Comparison of ENCODE assay signal across 16 cellular contexts in genomic region chr10:35608317-35608672, GRCh38. TPM values are rescaled to one million over a fixed set of nuclear protein-coding genes. Genes with fewer than 3 reads are reported as not detected.
DNase-seq lines count a peak whose midpoint lies in the region; ATAC-seq and TF ChIP-seq lines count a peak whose summit lies in the region.
"Had no signal": no experiment of that assay in that cellular context is flagged by ENCODE, and none has a peak within 500 bp of the region (broad histone marks: within the 10 kb centered on the region; RNA-seq: fewer than 3 reads in every experiment).

No MANE protein-coding gene starts in this region.

- H3K4me3 ChIP-seq in ACC112 (ENCODE audit: low read depth, low read length) (peak overlapping the region; percentile 64), GM23248 (peak overlapping the region; percentile 71), dorsolateral prefrontal cortex (peak overlapping the region in 58 of 59 donors; percentile 27 to 73 (median 59)), psoas muscle (peak overlapping the region; percentile 63)
- H3K4me3 ChIP-seq: GM12878 had no signal

- H2AFZ ChIP-seq in ACC112 (ENCODE audit: low read length, unreplicated experiment): peak overlapping the region; percentile 57
- peak overlapping the region; percentile 88 for H2AFZ ChIP-seq in GM23248

- H3F3A ChIP-seq in GM23248 (ENCODE audit: insufficient read depth): no peaks in the 10 kb centered on the region

- peak overlapping the region; percentile 54 for H3K9ac ChIP-seq in GM23248

- peaks cover 36% of the 10 kb centered on the region for H3K27me3 ChIP-seq in ACC112 (ENCODE audit: insufficient read depth, low read length)
- H3K27me3 ChIP-seq in GM23248 (replicated peaks; ENCODE audit: insufficient read depth): peaks cover 5% of the 10 kb centered on the region
- peaks cover 0 to 20% (median 0%) of the 10 kb centered on the region in 45 donors for H3K27me3 ChIP-seq in dorsolateral prefrontal cortex
- peaks cover 0 to 65% (median 18%) of the 10 kb centered on the region in 3 donors for H3K27me3 ChIP-seq in psoas muscle (ENCODE audit: insufficient read depth in 3 of 3, low read length in 2 of 3)

- in situ Hi-C loops in GM23248 (cut with MboI): no loop called here

- ATAC-seq in psoas muscle (no peak), GM18517 (IDR thresholded peaks at IDR 0.05; ENCODE audit: unreplicated experiment) (no peak)
- ATAC-seq: GM12878 had no signal

- TF ChIP-seq CTCF in dorsolateral prefrontal cortex (IDR thresholded peaks at IDR 0.05 in 54 of 56, conservative IDR thresholded peaks at IDR 0.05 in 2 of 56; ENCODE audit: low read depth in 1 of 56, partially characterized antibody in 56 of 56): no peak
- TF ChIP-seq CTCF in psoas muscle (IDR thresholded peaks at IDR 0.05): no peak

- peak overlapping the region; percentile 71 for H3K4me2 ChIP-seq in GM23248 (ENCODE audit: unreplicated experiment)

- intact Hi-C loops in dorsolateral prefrontal cortex (cut with DNase I): no loop called here
- intact Hi-C loops in psoas muscle (cut with DNase I): no loop called here

- H3K9me3 ChIP-seq in GM23248 (ENCODE audit: low read depth): no peaks in the 10 kb centered on the region
- H3K9me3 ChIP-seq in psoas muscle: no peaks in the 10 kb centered on the region

- no peak overlapping the region for H3K27ac ChIP-seq in ACC112 (ENCODE audit: low read depth, low read length)
- H3K27ac ChIP-seq in GM23248: no peak overlapping the region
- H3K27ac ChIP-seq in dorsolateral prefrontal cortex: no peak overlapping the region
- no peak overlapping the region for H3K27ac ChIP-seq in psoas muscle

- H3K79me2 ChIP-seq in ACC112 (ENCODE audit: control insufficient read depth, insufficient read depth, low read length, unreplicated experiment) (no peaks in the 10 kb centered on the region), GM23248 (ENCODE audit: insufficient read depth) (no peaks in the 10 kb centered on the region)

- no peaks in the 10 kb centered on the region for H3K36me3 ChIP-seq in ACC112 (ENCODE audit: insufficient read depth, low read length)
- H3K36me3 ChIP-seq in GM23248 (ENCODE audit: low read depth): no peaks in the 10 kb centered on the region
- no peaks in the 10 kb centered on the region for H3K36me3 ChIP-seq in psoas muscle (ENCODE audit: insufficient read depth in 1 of 2, low read depth in 1 of 2)

- H3K9me2 ChIP-seq in GM23248 (ENCODE audit: insufficient read depth): no peaks in the 10 kb centered on the region

- DNase-seq in GM23248 (no peak), dorsolateral prefrontal cortex (no peak), psoas muscle (no peak), DMS79 treated with DMSO at 0.1 percent for 48 hours (lab: John Stamatoyannopoulos, UW) (no peak), NCI-H226 (no peak), islet precursor cell (no peak)
- DNase-seq: activated CD8-positive, alpha-beta memory T cell treated with anti-CD3 and anti-CD28 coated beads, Interleukin-2, amount 10 ng/mL, durations not matched to agents 7 days and 5 days; activated naive CD4-positive, alpha-beta T cell treated with anti-CD3 and anti-CD28 coated beads, Interleukin-2, amount 50 U/mL, for 16 hours; KBM-7; midbrain; NCI-H2029; stimulated activated CD8-positive, alpha-beta memory T cell treated with anti-CD3 and anti-CD28 coated beads, Interleukin-4, amount 100 ng/mL, for 48 hours had no signal

- H3K4me1 ChIP-seq in ACC112 (ENCODE audit: control insufficient read depth, insufficient read depth, low read length, unreplicated experiment) (peaks cover 9% of the 10 kb centered on the region), GM23248 (ENCODE audit: insufficient read depth) (peaks cover 7% of the 10 kb centered on the region), psoas muscle (peaks cover 10% of the 10 kb centered on the region)

- no peaks in the 10 kb centered on the region for H4K20me1 ChIP-seq in GM23248 (ENCODE audit: insufficient read depth)

- 59 to 83% methylated on average over 7 to 14 of the region's 19 CpGs for WGBS in GM23248 (ENCODE audit: low coverage in 1 of 2, low lambda C conversion rate in 2 of 2, missing lambda C conversion rate in 2 of 2), 2 experiments
- WGBS in psoas muscle, 3 donors: 57 to 66% (median 64%) methylated on average over 19 of the region's 19 CpGs

RNA-seq across cellular contexts. Expression of gene GJD4, which starts 3.2 kb away (rescaled TPM):
- total RNA-seq in GM23248 (2014; rRNA removed; shearing (Covaris generic)): not detected in 2 replicates
- not detected in 2 replicates for polyA plus RNA-seq in GM23248 (2016; fragmentation: Nextera tagmentation; extraction: Ambion mirVana)
- total RNA-seq in dorsolateral prefrontal cortex: 1 to 10 TPM in 22 of 120 experiments, under 1 TPM in 78, not detected in 20; 0.26 to 1.9 (median 0.63) TPM
- not detected for total RNA-seq in psoas muscle
- under 1 TPM in 1 of 3 donors, not detected in 2; 0.03 TPM for polyA plus RNA-seq in psoas muscle
- total RNA-seq: activated CD8-positive, alpha-beta memory T cell treated with anti-CD3 and anti-CD28 coated beads, Interleukin-2, amount 10 ng/mL, durations not matched to agents 7 days and 5 days; GM12878; osteocyte had no signal
- polyA plus RNA-seq: GM12878 had no signal

RNA-seq across cellular contexts. Expression of gene FZD8, which starts 33.8 kb away (rescaled TPM):
- total RNA-seq in GM23248 (2014; rRNA removed; shearing (Covaris generic)): 22.3 and 25.5 TPM in 2 replicates
- 0.39 and 0.63 TPM in 2 replicates for polyA plus RNA-seq in GM23248 (2016; fragmentation: Nextera tagmentation; extraction: Ambion mirVana)
- total RNA-seq in dorsolateral prefrontal cortex: 10 to 100 TPM in 16 of 120 experiments, 1 to 10 TPM in 104; 3.4 to 36.8 (median 7.2) TPM
- total RNA-seq in psoas muscle: 1 to 10 TPM; 4.1 to 6.1 (median 5.6) TPM
- 1 to 10 TPM; 1.4 to 2.8 (median 2.3) TPM for polyA plus RNA-seq in psoas muscle
